1 cellular context compared by ENCODE assay signal in genomic region chr1:201026234-201026633, GRCh38.
TF ChIP-seq lines count a peak whose summit lies in the region.

No MANE protein-coding gene starts in this region.

TF ChIP-seq in HEK293, 187 proteins besides CTCF, POLR2A, EP300 and RAD21:
- no peak for TF ChIP-seq BCL6B (tag by site-specific recombination; IDR thresholded peaks at IDR 0.05)
- TF ChIP-seq EGR2 (tag by site-specific recombination; IDR thresholded peaks at IDR 0.05; ENCODE audit: low read depth) = peak; percentile 63; the same call in 1 of the 2 replicates
- peak; percentile 66 for TF ChIP-seq ZFHX2 (tag by site-specific recombination; conservative IDR thresholded peaks at IDR 0.05)
TF ChIP-seq in HEK293: peak in this region for 2.
